Comparison of ENCODE assay signal across 27 cellular contexts in genomic region chr4:125319311-125319710, GRCh38. TPM values are rescaled to one million over a fixed set of nuclear protein-coding genes. Genes with fewer than 3 reads are reported as not detected.
DNase-seq lines count a peak whose midpoint lies in the region; ATAC-seq and TF ChIP-seq lines count a peak whose summit lies in the region.
"Had no signal": no experiment of that assay in that cellular context is flagged by ENCODE, and none has a peak within 500 bp of the region (broad histone marks: within the 10 kb centered on the region; RNA-seq: fewer than 3 reads in every experiment).

No MANE protein-coding gene starts in this region.

- H3K79me2 ChIP-seq in SK-N-SH (ENCODE audit: insufficient read depth), result peaks cover 72% of the 10 kb centered on the region

- no peak overlapping the region for H2AFZ ChIP-seq in SK-N-SH (ENCODE audit: low read depth)

- CTCF ChIA-PET in SK-N-SH (lab: Yijun Ruan, JAX), result interaction anchor here (1.0 to 1.6 kb wide), 2 partner anchors 22 to 1868 kb away, joined by 3 read pairs; no protein-coding TSS in a partner anchor

- H3K27me3 ChIP-seq in SK-N-SH (ENCODE audit: insufficient read depth), result no peaks in the 10 kb centered on the region
- peaks cover 4% of the 10 kb centered on the region for H3K27me3 ChIP-seq in muscle layer of duodenum (ENCODE audit: low read depth, low read length)
- H3K27me3 ChIP-seq in tibial artery, result no peaks in the 10 kb centered on the region

- H3K4me1 ChIP-seq in SK-N-SH (ENCODE audit: control insufficient read depth in 1 of 2, insufficient read depth in 2 of 2, low read depth in 1 of 2, low read length in 1 of 2) (peaks cover 5 to 24% of the 10 kb centered on the region in 2 experiments; a peak in 3 of 4 replicates), muscle layer of duodenum (ENCODE audit: control insufficient read depth in 1 of 2, insufficient read depth in 2 of 2, low read length in 2 of 2) (peaks cover 3 to 25% of the 10 kb centered on the region in 2 donors), tibial artery (peaks cover 0 to 70% (median 18%) of the 10 kb centered on the region in 4 donors)

- H3K36me3 ChIP-seq in SK-N-SH (replicated peaks in 1 of 2; ENCODE audit: control insufficient read depth in 1 of 2, insufficient read depth in 2 of 2, low read length in 1 of 2), result peaks cover 9 to 29% of the 10 kb centered on the region in 2 experiments
- no peaks in the 10 kb centered on the region for H3K36me3 ChIP-seq in muscle layer of duodenum (ENCODE audit: control insufficient read depth in 1 of 2, insufficient read depth in 2 of 2, low read length in 2 of 2)
- H3K36me3 ChIP-seq in tibial artery, result no peaks in the 10 kb centered on the region

- H3F3A ChIP-seq in SK-N-SH (replicated peaks; ENCODE audit: insufficient read depth), result peaks cover 32% of the 10 kb centered on the region

- no peak for DNase-seq in SK-N-SH
- no peak for DNase-seq in coronary artery (ENCODE audit: low spot score)
- DNase-seq in tibial artery, result no peak
- DNase-seq in DMS79 (lab: John Stamatoyannopoulos, UW), result no peak
- DNase-seq in RKO (ENCODE audit: low spot score), result no peak
- DNase-seq in NCI-H2196 treated with DMSO at 0.1 percent for 48 hours (lab: John Stamatoyannopoulos, UW; ENCODE audit: unreplicated experiment), result no peak
- DNase-seq: activated CD4-positive, CD25-positive, alpha-beta regulatory T cell treated with anti-CD3 and anti-CD28 coated beads, Interleukin-2, amount 50 U/mL, for 72 hours; activated CD8-positive, alpha-beta T cell treated with anti-CD3 and anti-CD28 coated beads for 36 hours; activated gamma-delta T cell; activated T-cell treated with anti-CD3 and anti-CD28 coated beads for 4 hours; CD8-positive, alpha-beta memory T cell; DMS53; foreskin melanocyte; mesenchymal stem cell; naive thymus-derived CD4-positive, alpha-beta T cell; NCI-H1048; NCI-H187; NCI-H748 treated with DMSO at 0.1 percent for 48 hours; stimulated activated CD4-positive, alpha-beta T cell treated with anti-CD3 and anti-CD28 coated beads, Interleukin-4, amount 100 ng/mL, for 1 hour; stimulated activated naive CD4-positive, alpha-beta T cell treated with Interleukin-2 at 50 U/mL for 16 hours; trophoblast cell had no signal

- TF ChIP-seq CTCF in SK-N-SH (IDR thresholded peaks at IDR 0.05), result no peak
- TF ChIP-seq CTCF in coronary artery (IDR thresholded peaks at IDR 0.05), result no peak
- TF ChIP-seq CTCF in tibial artery (IDR thresholded peaks at IDR 0.05), result no peak

- no peaks in the 10 kb centered on the region for H3K9me2 ChIP-seq in SK-N-SH

- H3K4me2 ChIP-seq in SK-N-SH, result peak overlapping the region; percentile 91; the same call in 1 of the 2 replicates

- TF ChIP-seq RAD21 in SK-N-SH (IDR thresholded peaks at IDR 0.05; ENCODE audit: low read length), result no peak

- H3K9me3 ChIP-seq in SK-N-SH (no peaks in the 10 kb centered on the region), muscle layer of duodenum (ENCODE audit: control insufficient read depth in 1 of 2, low read length in 2 of 2) (no peaks in the 10 kb centered on the region), tibial artery (no peaks in the 10 kb centered on the region)

- peaks cover 11% of the 10 kb centered on the region; the same call in 1 of the 2 replicates for H4K20me1 ChIP-seq in SK-N-SH (ENCODE audit: insufficient read depth)

- TF ChIP-seq EP300 in SK-N-SH (IDR thresholded peaks at IDR 0.05; ENCODE audit: borderline replicate concordance in 1 of 2, low read depth in 1 of 2, low read length in 1 of 2), result no peak

- no peak for ATAC-seq in SK-N-SH treated with all-trans-retinoic acid at 6 μM for 48 hours
- ATAC-seq: activated CD8-positive, alpha-beta T cell treated with anti-CD3 and anti-CD28 coated beads for 36 hours; GM12878; naive thymus-derived CD4-positive, alpha-beta T cell; Right ventricle myocardium inferior had no signal

- intact Hi-C loops in tibial artery (cut with DNase I; ENCODE audit: low total_unique reads), result loop anchor here (5.0 kb wide), 1 partner anchor 78 kb away; no protein-coding TSS in a partner anchor

- WGBS in SK-N-SH (ENCODE audit: low lambda C conversion rate), result 63% methylated on average over 2 of the region's 2 CpGs

- H3K4me3 ChIP-seq in SK-N-SH (ENCODE audit: low read depth in 2 of 2, low read length in 1 of 2) (peak overlapping the region in 1 of 2 experiments; percentile 12; a peak in 1 of 4 replicates), coronary artery (peak overlapping the region; percentile 92), muscle layer of duodenum (ENCODE audit: low read depth in 1 of 2, low read length in 2 of 2) (peak overlapping the region; percentile 67 to 95), tibial artery (peak overlapping the region; percentile 83 to 99)
- H3K4me3 ChIP-seq: GM12878, skin epidermis had no signal

- POLR2A ChIA-PET in SK-N-SH (lab: Yijun Ruan, JAX), result no interaction called here

- H3K27ac ChIP-seq in SK-N-SH (ENCODE audit: low read depth in 2 of 2, low read length in 1 of 2) (no peak overlapping the region), coronary artery (peak overlapping the region in 1 of 2 donors; percentile 5), muscle layer of duodenum (ENCODE audit: low read length) (no peak overlapping the region), tibial artery (peak overlapping the region; percentile 20 to 24)
- H3K27ac ChIP-seq: 22Rv1, skin epidermis had no signal

- no peak overlapping the region for H3K9ac ChIP-seq in SK-N-SH

TF ChIP-seq in SK-N-SH, 30 proteins besides CTCF, POLR2A, EP300 and RAD21 (continues in another document):
- no peak for TF ChIP-seq RCOR1 (IDR thresholded peaks at IDR 0.05; ENCODE audit: low read length)
- no peak for TF ChIP-seq ELF1 (IDR thresholded peaks at IDR 0.05)
- no peak for TF ChIP-seq EZH2phosphoT487 (IDR thresholded peaks at IDR 0.05; ENCODE audit: borderline replicate concordance, low read depth)
- no peak for TF ChIP-seq TEAD4 (IDR thresholded peaks at IDR 0.05; ENCODE audit: borderline replicate concordance, insufficient read depth)
- TF ChIP-seq YY1 (IDR thresholded peaks at IDR 0.05; ENCODE audit: low read depth), result no peak
- no peak for TF ChIP-seq SMC3 (IDR thresholded peaks at IDR 0.05; ENCODE audit: low read depth, low read length)
- no peak for TF ChIP-seq RFX5 (IDR thresholded peaks at IDR 0.05; ENCODE audit: low read length)
- TF ChIP-seq JUND (IDR thresholded peaks at IDR 0.05), result no peak
- TF ChIP-seq SIN3A (IDR thresholded peaks at IDR 0.05; ENCODE audit: borderline replicate concordance, low read depth, low read length), result no peak
- no peak for TF ChIP-seq FOXJ3 (CRISPR knock-in tag; IDR thresholded peaks at IDR 0.05)
- no peak for TF ChIP-seq CHD2 (IDR thresholded peaks at IDR 0.05; ENCODE audit: low read length, partially characterized antibody)
- no peak for TF ChIP-seq IRF3 (IDR thresholded peaks at IDR 0.05; ENCODE audit: low read depth, low read length)

TF ChIP-seq in SK-N-SH treated with all-trans-retinoic acid at 6 μM for 48 hours, 23 proteins besides CTCF, POLR2A, EP300 and RAD21:
- TF ChIP-seq RARB (CRISPR knock-in tag; IDR thresholded peaks at IDR 0.05) (no peak), ZNF565 (CRISPR knock-in tag; conservative IDR thresholded peaks at IDR 0.05; ENCODE audit: low read depth) (no peak), TCF4 (CRISPR knock-in tag; IDR thresholded peaks at IDR 0.05; ENCODE audit: borderline replicate concordance) (no peak), TSHZ2 (CRISPR knock-in tag; IDR thresholded peaks at IDR 0.05) (no peak), ARNTL (CRISPR knock-in tag; IDR thresholded peaks at IDR 0.05; ENCODE audit: borderline replicate concordance, low read depth) (no peak), ZC3H10 (CRISPR knock-in tag; IDR thresholded peaks at IDR 0.05) (no peak), ZNF70 (CRISPR knock-in tag; IDR thresholded peaks at IDR 0.05) (no peak), CSRNP3 (CRISPR knock-in tag; IDR thresholded peaks at IDR 0.05) (no peak)

RNA-seq across cellular contexts. Expression of gene FAT4, which starts 4.6 kb away (rescaled TPM):
- polyA plus RNA-seq in SK-N-SH (2012; rRNA removed), result 6.6 and 8.7 TPM in 2 replicates
- 7.7 and 8.7 TPM in 2 replicates for polyA plus RNA-seq in SK-N-SH (2012; cell fraction: cytosol; rRNA removed)
- 7.6 and 13.7 TPM in 2 replicates for polyA plus RNA-seq in SK-N-SH (2012; cell fraction: nucleus; rRNA removed)
- polyA plus RNA-seq: CD8-positive, alpha-beta memory T cell; GM12878; naive thymus-derived CD4-positive, alpha-beta T cell had no signal

Comparison
In these comparisons a context has a peak if more than half of its experiments do, and no peak if none do; other contexts are left out.
1. H3K27ac ChIP-seq: peak in tibial artery (2 of 2); none in SK-N-SH (0 of 2) and muscle layer of duodenum (single experiment).